ENCODE assay signal across 10 cellular contexts in genomic region chr3:63896332-63897034, GRCh38. TPM values are rescaled to one million over a fixed set of nuclear protein-coding genes. Genes with fewer than 3 reads are reported as not detected.
DNase-seq lines count a peak whose midpoint lies in the region; ATAC-seq, FAIRE-seq and TF ChIP-seq lines count a peak whose summit lies in the region.
"Had no signal": no experiment of that assay in that cellular context is flagged by ENCODE, and none has a peak within 500 bp of the region (broad histone marks: within the 10 kb centered on the region; RNA-seq: fewer than 3 reads in every experiment).

No MANE protein-coding gene starts in this region.

- H3K9me3 Mint-ChIP-seq in astrocyte (ENCODE audit: unreplicated experiment), result no peaks in the 10 kb centered on the region
- peaks cover 2% of the 10 kb centered on the region for H3K9me3 Mint-ChIP-seq in activated CD4-positive, alpha-beta T cell treated with anti-CD3 and anti-CD28 coated beads for 36 hours (ENCODE audit: low read depth)
- H3K9me3 Mint-ChIP-seq: CD8-positive, alpha-beta T cell had no signal

- H3K4me1 Mint-ChIP-seq in astrocyte (ENCODE audit: low read depth, unreplicated experiment), result peaks cover 15% of the 10 kb centered on the region
- H3K4me1 Mint-ChIP-seq in activated CD4-positive, alpha-beta T cell treated with anti-CD3 and anti-CD28 coated beads for 36 hours, result peaks cover 47% of the 10 kb centered on the region

- H3K27me3 ChIP-seq in astrocyte (ENCODE audit: insufficient read depth, low read length), result no peaks in the 10 kb centered on the region

- no peaks in the 10 kb centered on the region for H3K9me3 ChIP-seq in astrocyte (ENCODE audit: insufficient read depth, low read depth, low read length)

- ATAC-seq in GM19463 (IDR thresholded peaks at IDR 0.05; ENCODE audit: unreplicated experiment) (peak; percentile 54), HG03103 (IDR thresholded peaks at IDR 0.05; ENCODE audit: low read depth, unreplicated experiment) (peak; percentile 72), sciatic nerve (no peak), HG03571 (IDR thresholded peaks at IDR 0.05; ENCODE audit: unreplicated experiment) (no peak)
- ATAC-seq in activated CD4-positive, alpha-beta T cell treated with anti-CD3 and anti-CD28 coated beads for 36 hours, result no peak
- ATAC-seq: CD8-positive, alpha-beta T cell had no signal

- CTCF ChIA-PET in activated CD4-positive, alpha-beta T cell treated with anti-CD3 and anti-CD28 coated beads for 36 hours (lab: Charles Lee), result no interaction called here
- CTCF ChIA-PET in HEK293T (lab: Yijun Ruan, JAX), result interaction anchor here (1.2 kb wide), 1 partner anchor 65 kb away, joined by 3 read pairs; no protein-coding TSS in a partner anchor

- H3K9ac ChIP-seq in astrocyte (ENCODE audit: low read length), result no peak overlapping the region

- no peaks in the 10 kb centered on the region for H3K4me1 ChIP-seq in astrocyte (ENCODE audit: insufficient read depth, low read length)

- H3K27ac Mint-ChIP-seq in astrocyte (ENCODE audit: unreplicated experiment), result no peak overlapping the region
- H3K27ac Mint-ChIP-seq in activated CD4-positive, alpha-beta T cell treated with anti-CD3 and anti-CD28 coated beads for 36 hours, result no peak overlapping the region

- peaks cover 6% of the 10 kb centered on the region for H3K79me2 ChIP-seq in astrocyte (ENCODE audit: insufficient read depth, low read length)

- intact Hi-C loops in activated CD4-positive, alpha-beta T cell treated with anti-CD3 and anti-CD28 coated beads for 36 hours (cut with DNase I, micrococcal nuclease), result no loop called here
- intact Hi-C loops in sciatic nerve (cut with DNase I), result no loop called here

- FAIRE-seq in astrocyte (lab: Jason Lieb, UNC), result peak; percentile 65

- no peak overlapping the region for H3K4me2 ChIP-seq in astrocyte (ENCODE audit: low read length)

- peaks cover 6% of the 10 kb centered on the region for H3K36me3 ChIP-seq in astrocyte (ENCODE audit: insufficient read depth, low read length)

- no peak overlapping the region for H3K27ac ChIP-seq in astrocyte (ENCODE audit: low read depth, low read length)

- peaks cover 44% of the 10 kb centered on the region for H4K20me1 ChIP-seq in astrocyte (ENCODE audit: insufficient read depth, low read length)

- no peaks in the 10 kb centered on the region for H3K27me3 Mint-ChIP-seq in astrocyte (ENCODE audit: low read depth, unreplicated experiment)
- no peaks in the 10 kb centered on the region for H3K27me3 Mint-ChIP-seq in activated CD4-positive, alpha-beta T cell treated with anti-CD3 and anti-CD28 coated beads for 36 hours

- no peak overlapping the region for H3K4me3 ChIP-seq in astrocyte (ENCODE audit: insufficient read depth, low read depth, low read length)

- H3K4me3 Mint-ChIP-seq in astrocyte (ENCODE audit: unreplicated experiment), result no peak overlapping the region
- H3K4me3 Mint-ChIP-seq in activated CD4-positive, alpha-beta T cell treated with anti-CD3 and anti-CD28 coated beads for 36 hours, result no peak overlapping the region
- H3K4me3 Mint-ChIP-seq: CD8-positive, alpha-beta T cell had no signal

- TF ChIP-seq CTCF in GM13976 (IDR thresholded peaks at IDR 0.05; ENCODE audit: borderline replicate concordance, control extremely low read depth, extremely low read depth, insufficient read depth, missing control alignments) (no peak), astrocyte (IDR thresholded peaks at IDR 0.05; ENCODE audit: insufficient read depth, low read depth, low read length) (no peak)

- POLR2A ChIA-PET in activated CD4-positive, alpha-beta T cell treated with anti-CD3 and anti-CD28 coated beads for 36 hours (lab: Charles Lee), result no interaction called here
- POLR2A ChIA-PET in HEK293T (lab: Yijun Ruan, JAX), result interaction anchor here (1.3 kb wide), 1 partner anchor 15 kb away, joined by 3 read pairs; the partner anchor contains the start of gene SCAANT1

- H2AFZ ChIP-seq in astrocyte (ENCODE audit: low read depth, low read length), result no peak overlapping the region

- peak; percentile 32 for DNase-seq in GM13976 (ENCODE audit: low spot score)
- no peak for DNase-seq in astrocyte (ENCODE audit: low read depth)
- no peak for DNase-seq in activated CD4-positive, alpha-beta T cell treated with anti-CD3 and anti-CD28 coated beads for 36 hours
- no peak for DNase-seq in HEK293T (ENCODE audit: extremely low spot score)
- no peak for DNase-seq in sciatic nerve (ENCODE audit: low spot score)
- DNase-seq: CD8-positive, alpha-beta T cell; NCI-H1930 had no signal

- in situ Hi-C loops in GM13976 (cut with MboI; ENCODE audit: low sequenced_read_pairs, unreplicated experiment), result no loop called here

- peaks cover 10% of the 10 kb centered on the region for H3K36me3 Mint-ChIP-seq in astrocyte (ENCODE audit: low read depth, unreplicated experiment)
- H3K36me3 Mint-ChIP-seq in activated CD4-positive, alpha-beta T cell treated with anti-CD3 and anti-CD28 coated beads for 36 hours (ENCODE audit: low read depth), result peaks cover 26% of the 10 kb centered on the region

TF ChIP-seq in HEK293T, 16 proteins besides CTCF, POLR2A, EP300 and RAD21:
- TF ChIP-seq NFRKB (IDR thresholded peaks at IDR 0.05) (no peak), PKNOX1 (IDR thresholded peaks at IDR 0.05) (no peak), HDGF (IDR thresholded peaks at IDR 0.05; ENCODE audit: borderline replicate concordance) (no peak), FOXM1 (IDR thresholded peaks at IDR 0.05; ENCODE audit: borderline replicate concordance) (no peak), SUZ12 (IDR thresholded peaks at IDR 0.05) (no peak), FOXK2 (IDR thresholded peaks at IDR 0.05) (no peak), CTBP1 (IDR thresholded peaks at IDR 0.05; ENCODE audit: borderline replicate concordance) (no peak), ZNF384 (IDR thresholded peaks at IDR 0.05) (no peak), BHLHE40 (IDR thresholded peaks at IDR 0.05; ENCODE audit: borderline replicate concordance) (no peak), LEF1 (IDR thresholded peaks at IDR 0.05; ENCODE audit: borderline replicate concordance) (no peak)

RNA-seq across cellular contexts. Expression of gene SCAANT1, which starts 15.7 kb away (rescaled TPM):
- total RNA-seq in astrocyte (not detected in 2 replicates), sciatic nerve (not detected)
- total RNA-seq in activated CD4-positive, alpha-beta T cell treated with anti-CD3 and anti-CD28 coated beads for 36 hours, result not detected
- total RNA-seq: CD8-positive, alpha-beta T cell had no signal

RNA-seq across cellular contexts. Expression of gene ATXN7, which starts 32.8 kb away (rescaled TPM):
- total RNA-seq in astrocyte (17.6 and 19.2 TPM in 2 replicates), sciatic nerve (52.0 TPM)
- total RNA-seq in activated CD4-positive, alpha-beta T cell treated with anti-CD3 and anti-CD28 coated beads for 36 hours, result 10 to 100 TPM; 27.1 to 58.3 TPM

RNA-seq across cellular contexts. Expression of gene THOC7, which starts 32.9 kb away (rescaled TPM):
- total RNA-seq in astrocyte (56.9 and 61.6 TPM in 2 replicates), sciatic nerve (58.0 TPM)
- 10 to 100 TPM; 80.8 to 87.1 TPM for total RNA-seq in activated CD4-positive, alpha-beta T cell treated with anti-CD3 and anti-CD28 coated beads for 36 hours

Comparison
In these comparisons a context has a peak if more than half of its experiments do, and no peak if none do; other contexts are left out.
1. ATAC-seq: peak in GM19463 (single experiment) and HG03103 (single experiment); none in activated CD4-positive, alpha-beta T cell treated with anti-CD3 and anti-CD28 coated beads for 36 hours (single experiment), sciatic nerve (single experiment) and HG03571 (single experiment).